ENCODE assay signal across 8 cellular contexts in genomic region chr14:61524211-61524806, GRCh38.
A peak's percentile ranks its signal among the peaks of the same experiment; 100 is the strongest.
DNase-seq lines count a peak whose midpoint lies in the region; ATAC-seq and TF ChIP-seq lines count a peak whose summit lies in the region.

No MANE protein-coding gene starts in this region.

- H3K4me1 Mint-ChIP-seq in CD4-positive, alpha-beta memory T cell, result peaks cover 59 to 92% (median 76%) of the 10 kb centered on the region in 4 donors

- H3K9ac ChIP-seq in mammary epithelial cell (ENCODE audit: insufficient read depth, low read length), result peak overlapping the region; percentile 16

- peaks cover 10% of the 10 kb centered on the region for H3K36me3 ChIP-seq in CD4-positive, alpha-beta memory T cell (ENCODE audit: insufficient read depth, low read length)
- H3K36me3 ChIP-seq in mammary epithelial cell (ENCODE audit: insufficient read depth, low read length) (no peaks in the 10 kb centered on the region), mucosa of descending colon (ENCODE audit: low read depth) (no peaks in the 10 kb centered on the region)

- no peaks in the 10 kb centered on the region for H3K9me3 ChIP-seq in CD4-positive, alpha-beta memory T cell (ENCODE audit: control insufficient read depth in 1 of 2, low read length in 2 of 2)
- H3K9me3 ChIP-seq in mammary epithelial cell (replicated peaks; ENCODE audit: insufficient read depth, low read length) (no peaks in the 10 kb centered on the region), mucosa of descending colon (no peaks in the 10 kb centered on the region)

- H3K4me3 ChIP-seq in CD4-positive, alpha-beta memory T cell (ENCODE audit: low read length in 2 of 2), result no peak overlapping the region
- H3K4me3 ChIP-seq in mammary epithelial cell (replicated peaks in 1 of 3; ENCODE audit: insufficient read depth in 1 of 3, low read depth in 2 of 3, low read length in 3 of 3) (no peak overlapping the region), mucosa of descending colon (no peak overlapping the region)

- peak overlapping the region; percentile 37 for H3K27ac ChIP-seq in CD4-positive, alpha-beta memory T cell (ENCODE audit: low read depth, low read length)
- peak overlapping the region; percentile 89 for H3K27ac ChIP-seq in mammary epithelial cell (ENCODE audit: insufficient read depth, low read depth, low read length)

- dilution Hi-C loops in mammary epithelial cell (cut with HindIII; ENCODE audit: low sequenced_read_pairs), result no loop called here

- CTCF ChIA-PET in CD4-positive, alpha-beta memory T cell (lab: Charles Lee; ENCODE audit: partially characterized antibody), result interaction anchor here (0.8 to 2.3 kb wide), 10 partner anchors 9 to 314 kb away, joined by 3 to 11 read pairs (median 4); no protein-coding TSS in a partner anchor
- CTCF ChIA-PET in mammary epithelial cell (lab: Charles Lee; ENCODE audit: low non-redundant PET) (interaction anchor here (0.6 kb wide), 1 partner anchor 38 kb away, joined by 3 read pairs; no protein-coding TSS in a partner anchor), GM10248 (lab: Yijun Ruan, JAX) (interaction anchor here (1.0 to 1.8 kb wide), 8 partner anchors 14 to 313 kb away, joined by 3 to 5 read pairs (median 3); no protein-coding TSS in a partner anchor)

- intact Hi-C loops in CD4-positive, alpha-beta memory T cell (cut with micrococcal nuclease), result loop anchor here (5.0 kb wide), 1 partner anchor 193 kb away; no protein-coding TSS in a partner anchor
- intact Hi-C loops in mammary epithelial cell (cut with micrococcal nuclease) (loop anchor here (2.0 kb wide), 1 partner anchor 50 kb away; no protein-coding TSS in a partner anchor), mucosa of descending colon (cut with DNase I, micrococcal nuclease) (no loop called here)

- H3K4me1 ChIP-seq in CD4-positive, alpha-beta memory T cell (ENCODE audit: insufficient read depth, low read length), result peaks cover 63% of the 10 kb centered on the region
- peaks cover 62% of the 10 kb centered on the region for H3K4me1 ChIP-seq in mammary epithelial cell (ENCODE audit: insufficient read depth, low read length)
- peaks cover 51% of the 10 kb centered on the region for H3K4me1 ChIP-seq in mucosa of descending colon (ENCODE audit: low read depth)

- no peaks in the 10 kb centered on the region for H3K27me3 Mint-ChIP-seq in CD4-positive, alpha-beta memory T cell

- WGBS in mammary epithelial cell (ENCODE audit: low coverage, missing lambda C conversion rate), result 1% methylated on average over 4 of the region's 4 CpGs

- H3K27ac Mint-ChIP-seq in CD4-positive, alpha-beta memory T cell, result peak overlapping the region; percentile 64 to 95 (median 91)

- H3K27me3 ChIP-seq in CD4-positive, alpha-beta memory T cell (ENCODE audit: insufficient read depth, low read length), result no peaks in the 10 kb centered on the region
- no peaks in the 10 kb centered on the region for H3K27me3 ChIP-seq in mammary epithelial cell (ENCODE audit: insufficient read depth, low read length)

- POLR2A ChIA-PET in CD4-positive, alpha-beta memory T cell (lab: Charles Lee; ENCODE audit: partially characterized antibody), result interaction anchor here (0.9 to 3.3 kb wide), 4 partner anchors 11 to 48 kb away, joined by 3 to 14 read pairs (median 4); no protein-coding TSS in a partner anchor
- POLR2A ChIA-PET in GM10248 (lab: Yijun Ruan, JAX), result no interaction called here

- peaks cover 42 to 71% of the 10 kb centered on the region in 2 donors for H3K36me3 Mint-ChIP-seq in CD4-positive, alpha-beta memory T cell

- peaks cover 0 to 2% (median 0%) of the 10 kb centered on the region in 8 donors for H3K9me3 Mint-ChIP-seq in CD4-positive, alpha-beta memory T cell

- H3K4me3 Mint-ChIP-seq in CD4-positive, alpha-beta memory T cell, result peak overlapping the region in 5 of 8 donors; percentile 44 to 69 (median 51)

- peak overlapping the region; percentile 66 for H3K4me2 ChIP-seq in mammary epithelial cell (ENCODE audit: insufficient read depth, low read depth, low read length)

- ATAC-seq in mucosa of descending colon (peak; percentile 71), HG02642 (IDR thresholded peaks at IDR 0.05; ENCODE audit: poor library complexity, unreplicated experiment) (no peak), HG03469 (IDR thresholded peaks at IDR 0.05; ENCODE audit: unreplicated experiment) (no peak)

- DNase-seq in CD4-positive, alpha-beta memory T cell, result no peak
- DNase-seq in NCI-H187 treated with DMSO at 0.1 percent for 48 hours (lab: John Stamatoyannopoulos, UW) (peak; percentile 52), mammary epithelial cell (peak; percentile 95), mucosa of descending colon (peak in 1 of 3 donors; percentile 67), NCI-H446 (lab: John Stamatoyannopoulos, UW) (no peak), GM10248 (ENCODE audit: extremely low spot score) (no peak)

- no peaks in the 10 kb centered on the region for H3K79me2 ChIP-seq in mammary epithelial cell (ENCODE audit: insufficient read depth, low read length)

- no peaks in the 10 kb centered on the region for H4K20me1 ChIP-seq in mammary epithelial cell (ENCODE audit: insufficient read depth, low read length)

- H2AFZ ChIP-seq in mammary epithelial cell (ENCODE audit: low read depth, low read length), result no peak overlapping the region

- TF ChIP-seq CTCF in mammary epithelial cell (conservative IDR thresholded peaks at IDR 0.05 in 1 of 2, IDR thresholded peaks at IDR 0.05 in 1 of 2; ENCODE audit: extremely low read depth in 1 of 2, insufficient read depth in 1 of 2, low read depth in 1 of 2, low read length in 2 of 2) (no peak), mucosa of descending colon (IDR thresholded peaks at IDR 0.05) (no peak), GM10248 (IDR thresholded peaks at IDR 0.05; ENCODE audit: control extremely low read depth, extremely low read depth, low read depth, missing control alignments) (no peak)

- no TSS peak for BruUV-seq in mammary epithelial cell (replicated peaks; lab: Mats Ljungman, UMichigan)

- in situ Hi-C loops in mammary epithelial cell (cut with MboI; ENCODE audit: low sequenced_read_pairs in 2 of 2), result no loop called here

Comparison
In these comparisons a context has a peak if more than half of its experiments do, and no peak if none do; other contexts are left out.
1. DNase-seq: peak in NCI-H187 treated with DMSO at 0.1 percent for 48 hours (single experiment) and mammary epithelial cell (single experiment); none in CD4-positive, alpha-beta memory T cell (0 of 5), NCI-H446 (0 of 2) and GM10248 (single experiment).
2. intact Hi-C loops: an anchor here in CD4-positive, alpha-beta memory T cell (5.0 kb wide) and mammary epithelial cell (2.0 kb wide); none called in mucosa of descending colon.